Comparison of ENCODE assay signal across 35 cellular contexts in genomic region chr7:108227360-108227749, GRCh38.
"Had no signal": no experiment of that assay in that cellular context is flagged by ENCODE, and none has a peak within 500 bp of the region (broad histone marks: within the 10 kb centered on the region; RNA-seq: fewer than 3 reads in every experiment).

No MANE protein-coding gene starts in this region.

- ATAC-seq: activated naive CD8-positive, alpha-beta T cell treated with anti-CD3 and anti-CD28 coated beads, Interleukin-2, amount 50 U/mL, for 24 hours; activated T-cell treated with anti-CD3 and anti-CD28 coated beads, Interleukin-2, amount 50 U/mL, for 4 hours; PC-3; T-cell had no signal

- H3K36me3 Mint-ChIP-seq: activated CD4-positive, alpha-beta memory T cell treated with anti-CD3 and anti-CD28 coated beads for 36 hours; T-cell had no signal

- H3K36me3 ChIP-seq: brain microvascular endothelial cell, colonic mucosa, Peyer's patch, SJSA1 had no signal

- H3K4me3 ChIP-seq: colonic mucosa, Peyer's patch, SJSA1 had no signal

- H3K27me3 ChIP-seq: brain microvascular endothelial cell, colonic mucosa, Peyer's patch had no signal

- H3K9ac ChIP-seq: SK-N-SH had no signal

- H3K4me2 ChIP-seq: SK-N-SH had no signal

- H3K4me1 Mint-ChIP-seq: activated B cell treated with CpG ODN at 0.5 μM for 24 hours; activated naive CD8-positive, alpha-beta T cell treated with anti-CD3 and anti-CD28 coated beads, Interleukin-2, amount 50 U/mL, for 24 hours; central memory CD8-positive, alpha-beta T cell; T-cell had no signal

- H3K4me1 ChIP-seq: colonic mucosa, Peyer's patch, SJSA1 had no signal

- H3K27ac Mint-ChIP-seq: activated B cell treated with CpG ODN at 0.5 μM for 24 hours; activated CD4-positive, alpha-beta memory T cell treated with anti-CD3 and anti-CD28 coated beads for 36 hours; activated naive CD4-positive, alpha-beta T cell treated with anti-CD3 and anti-CD28 coated beads for 36 hours; activated naive CD8-positive, alpha-beta T cell; activated naive CD8-positive, alpha-beta T cell treated with anti-CD3 and anti-CD28 coated beads, Interleukin-2, amount 50 U/mL, for 24 hours; activated T-helper 1 cell treated with anti-CD3 and anti-CD28 coated beads, Interleukin-12 subunit alpha, Interleukin-12 subunit beta, Interleukin-2, Interleukin-4 antibody, amounts not matched to agents 30 ng/mL and 10 ng/mL and 1 ng/mL, durations not matched to agents 14 hours and 24 hours and 36 hours; T-cell had no signal

- H3K27me3 Mint-ChIP-seq: activated CD4-positive, alpha-beta memory T cell treated with anti-CD3 and anti-CD28 coated beads for 36 hours; activated naive CD8-positive, alpha-beta T cell; activated naive CD8-positive, alpha-beta T cell treated with anti-CD3 and anti-CD28 coated beads, Interleukin-2, amount 50 U/mL, for 24 hours had no signal

- H3K4me3 Mint-ChIP-seq: activated B cell treated with CpG ODN at 0.5 μM for 24 hours; activated CD4-positive, alpha-beta memory T cell treated with anti-CD3 and anti-CD28 coated beads for 36 hours; activated naive CD4-positive, alpha-beta T cell treated with anti-CD3 and anti-CD28 coated beads for 36 hours; activated naive CD8-positive, alpha-beta T cell; activated naive CD8-positive, alpha-beta T cell treated with anti-CD3 and anti-CD28 coated beads, Interleukin-2, amount 50 U/mL, for 24 hours; activated T-cell treated with anti-CD3 and anti-CD28 coated beads, Interleukin-2, amount 50 U/mL, for 4 hours; activated T-helper 1 cell treated with anti-CD3 and anti-CD28 coated beads, Interleukin-12 subunit alpha, Interleukin-12 subunit beta, Interleukin-2, Interleukin-4 antibody, amounts not matched to agents 30 ng/mL and 10 ng/mL and 1 ng/mL, durations not matched to agents 14 hours and 24 hours and 36 hours; central memory CD8-positive, alpha-beta T cell; T-cell had no signal

- H3K27ac ChIP-seq: brain microvascular endothelial cell, colonic mucosa, Peyer's patch, SJSA1, VCaP had no signal

- H3K9me3 Mint-ChIP-seq: activated B cell treated with CpG ODN at 0.5 μM for 24 hours; activated CD4-positive, alpha-beta memory T cell treated with anti-CD3 and anti-CD28 coated beads for 36 hours; activated naive CD4-positive, alpha-beta T cell treated with anti-CD3 and anti-CD28 coated beads for 36 hours; activated naive CD8-positive, alpha-beta T cell treated with anti-CD3 and anti-CD28 coated beads, Interleukin-2, amount 50 U/mL, for 24 hours; activated T-cell treated with anti-CD3 and anti-CD28 coated beads, Interleukin-2, amount 50 U/mL, for 4 hours; activated T-helper 1 cell treated with anti-CD3 and anti-CD28 coated beads, Interleukin-12 subunit alpha, Interleukin-12 subunit beta, Interleukin-2, Interleukin-4 antibody, amounts not matched to agents 30 ng/mL and 10 ng/mL and 1 ng/mL, durations not matched to agents 14 hours and 24 hours and 36 hours; central memory CD8-positive, alpha-beta T cell; T-cell had no signal

- DNase-seq: activated B cell treated with CpG ODN at 0.5 μM for 24 hours; activated CD4-positive, alpha-beta memory T cell treated with anti-CD3 and anti-CD28 coated beads for 36 hours; activated CD4-positive, alpha-beta T cell treated with anti-CD3 and anti-CD28 coated beads for 4 hours; activated CD4-positive, alpha-beta T cell treated with anti-CD3 and anti-CD28 coated beads, Interleukin-2, amount 50 U/mL, for 1 hour; activated CD4-positive, CD25-positive, alpha-beta regulatory T cell treated with anti-CD3 and anti-CD28 coated beads, Interleukin-2, amount 50 U/mL, for 72 hours; activated CD8-positive, alpha-beta memory T cell treated with anti-CD3 and anti-CD28 coated beads, Interleukin-2, amount 50 U/mL, for 4 hours; activated gamma-delta T cell treated with Interleukin-2 at 50 U/mL for 16 hours; activated naive CD4-positive, alpha-beta T cell treated with anti-CD3 and anti-CD28 coated beads for 36 hours; activated naive CD8-positive, alpha-beta T cell treated with anti-CD3 and anti-CD28 coated beads, Interleukin-2, amount 50 U/mL, for 24 hours; activated T-cell treated with anti-CD3 and anti-CD28 coated beads for 4 hours; activated T-cell treated with anti-CD3 and anti-CD28 coated beads, Interleukin-2, amount 50 U/mL, for 4 hours; anterior cingulate cortex; brain microvascular endothelial cell; colonic mucosa; NCI-H1048; NCI-H1436 treated with DMSO at 0.1 percent for 48 hours; NCI-H1694 treated with DMSO at 0.1 percent for 48 hours; NCI-H2029; NCI-H2171; NCI-H510A; NCI-H748 treated with DMSO at 0.1 percent for 48 hours; NK-92 treated with Interleukin-12 subunit alpha and Interleukin-12 subunit beta, amount 100 ng/mL, for 24 hours; PC-3; Peyer's patch; RPMI8226; SHP77 treated with DMSO at 0.1 percent for 48 hours; SK-N-SH; T-cell; T-helper 2 cell; T-helper 9 cell had no signal

- H3K9me3 ChIP-seq: colonic mucosa, Peyer's patch, SJSA1, SK-N-SH had no signal
